ENCODE assay signal across 1 cellular context in genomic region chr2:101751875-101752619, GRCh38.
TF ChIP-seq lines count a peak whose summit lies in the region.

No MANE protein-coding gene starts in this region.

TF ChIP-seq in IMR-90, 13 proteins besides CTCF, POLR2A, EP300 and RAD21:
- TF ChIP-seq MXI1 (IDR thresholded peaks at IDR 0.05; ENCODE audit: borderline replicate concordance, low read depth, low read length) = no peak
- no peak for TF ChIP-seq ELK1 (IDR thresholded peaks at IDR 0.05; ENCODE audit: borderline replicate concordance, low read depth, low read length)
- TF ChIP-seq USF2 (IDR thresholded peaks at IDR 0.05; ENCODE audit: low read depth, low read length) = no peak
- TF ChIP-seq RCOR1 (IDR thresholded peaks at IDR 0.05; ENCODE audit: insufficient replicate concordance, low read length) = no peak
- TF ChIP-seq MAFK (IDR thresholded peaks at IDR 0.05; ENCODE audit: low read depth, low read length) = no peak
- TF ChIP-seq FOS (IDR thresholded peaks at IDR 0.05; ENCODE audit: low read depth, low read length) = no peak
- no peak for TF ChIP-seq BHLHE40 (IDR thresholded peaks at IDR 0.05; ENCODE audit: low read depth, low read length)
